ENCODE assay signal across 1 cellular context in genomic region chr22:32426881-32427280, GRCh38.
TF ChIP-seq lines count a peak whose summit lies in the region.

No MANE protein-coding gene starts in this region.

TF ChIP-seq in HepG2, 621 proteins besides CTCF, POLR2A, EP300 and RAD21:
- TF ChIP-seq MBNL3 (CRISPR knock-in tag; conservative IDR thresholded peaks at IDR 0.05) = no peak
- TF ChIP-seq KDM2A (CRISPR knock-in tag; IDR thresholded peaks at IDR 0.05; ENCODE audit: borderline replicate concordance, low read depth) = no peak
- no peak for TF ChIP-seq ZFX (CRISPR knock-in tag; IDR thresholded peaks at IDR 0.05; ENCODE audit: low read depth)
- no peak for TF ChIP-seq CBX2 (IDR thresholded peaks at IDR 0.05; ENCODE audit: low read depth, low read length)
- TF ChIP-seq CBX2 (CRISPR knock-in tag; IDR thresholded peaks at IDR 0.05; ENCODE audit: low read depth) = no peak
- no peak for TF ChIP-seq ZNF362 (CRISPR knock-in tag; IDR thresholded peaks at IDR 0.05; ENCODE audit: borderline replicate concordance)
- TF ChIP-seq ZKSCAN5 (CRISPR knock-in tag; IDR thresholded peaks at IDR 0.05) = no peak
- TF ChIP-seq TERF1 (CRISPR knock-in tag; IDR thresholded peaks at IDR 0.05) = no peak
- no peak for TF ChIP-seq SMARCE1 (IDR thresholded peaks at IDR 0.05; ENCODE audit: borderline replicate concordance)
- TF ChIP-seq TOE1 (CRISPR knock-in tag; IDR thresholded peaks at IDR 0.05) = no peak
- no peak for TF ChIP-seq ZKSCAN8 (CRISPR knock-in tag; IDR thresholded peaks at IDR 0.05; ENCODE audit: borderline replicate concordance)
- no peak for TF ChIP-seq ZBTB1 (CRISPR knock-in tag; IDR thresholded peaks at IDR 0.05; ENCODE audit: borderline replicate concordance)
- TF ChIP-seq KDM5B (CRISPR knock-in tag; IDR thresholded peaks at IDR 0.05; ENCODE audit: borderline replicate concordance) = no peak
- no peak for TF ChIP-seq ZNF24 (IDR thresholded peaks at IDR 0.05)
- no peak for TF ChIP-seq TAF1 (CRISPR knock-in tag; IDR thresholded peaks at IDR 0.05)
- TF ChIP-seq SYNCRIP (IDR thresholded peaks at IDR 0.05; ENCODE audit: insufficient read depth, low read depth, low read length) = no peak
- TF ChIP-seq, protein P1, sequence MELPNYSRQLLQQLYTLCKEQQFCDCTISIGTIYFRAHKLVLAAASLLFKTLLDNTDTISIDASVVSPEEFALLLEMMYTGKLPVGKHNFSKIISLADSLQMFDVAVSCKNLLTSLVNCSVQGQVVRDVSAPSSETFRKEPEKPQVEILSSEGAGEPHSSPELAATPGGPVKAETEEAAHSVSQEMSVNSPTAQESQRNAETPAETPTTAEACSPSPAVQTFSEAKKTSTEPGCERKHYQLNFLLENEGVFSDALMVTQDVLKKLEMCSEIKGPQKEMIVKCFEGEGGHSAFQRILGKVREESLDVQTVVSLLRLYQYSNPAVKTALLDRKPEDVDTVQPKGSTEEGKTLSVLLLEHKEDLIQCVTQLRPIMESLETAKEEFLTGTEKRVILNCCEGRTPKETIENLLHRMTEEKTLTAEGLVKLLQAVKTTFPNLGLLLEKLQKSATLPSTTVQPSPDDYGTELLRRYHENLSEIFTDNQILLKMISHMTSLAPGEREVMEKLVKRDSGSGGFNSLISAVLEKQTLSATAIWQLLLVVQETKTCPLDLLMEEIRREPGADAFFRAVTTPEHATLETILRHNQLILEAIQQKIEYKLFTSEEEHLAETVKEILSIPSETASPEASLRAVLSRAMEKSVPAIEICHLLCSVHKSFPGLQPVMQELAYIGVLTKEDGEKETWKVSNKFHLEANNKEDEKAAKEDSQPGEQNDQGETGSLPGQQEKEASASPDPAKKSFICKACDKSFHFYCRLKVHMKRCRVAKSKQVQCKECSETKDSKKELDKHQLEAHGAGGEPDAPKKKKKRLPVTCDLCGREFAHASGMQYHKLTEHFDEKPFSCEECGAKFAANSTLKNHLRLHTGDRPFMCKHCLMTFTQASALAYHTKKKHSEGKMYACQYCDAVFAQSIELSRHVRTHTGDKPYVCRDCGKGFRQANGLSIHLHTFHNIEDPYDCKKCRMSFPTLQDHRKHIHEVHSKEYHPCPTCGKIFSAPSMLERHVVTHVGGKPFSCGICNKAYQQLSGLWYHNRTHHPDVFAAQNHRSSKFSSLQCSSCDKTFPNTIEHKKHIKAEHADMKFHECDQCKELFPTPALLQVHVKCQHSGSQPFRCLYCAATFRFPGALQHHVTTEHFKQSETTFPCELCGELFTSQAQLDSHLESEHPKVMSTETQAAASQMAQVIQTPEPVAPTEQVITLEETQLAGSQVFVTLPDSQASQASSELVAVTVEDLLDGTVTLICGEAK (IDR thresholded peaks at IDR 0.05) = no peak
- TF ChIP-seq, protein P1 (CRISPR knock-in tag; IDR thresholded peaks at IDR 0.05) = no peak
- TF ChIP-seq ZNF446 (CRISPR knock-in tag; IDR thresholded peaks at IDR 0.05) = no peak
- no peak for TF ChIP-seq MAFG (CRISPR knock-in tag; IDR thresholded peaks at IDR 0.05)
- TF ChIP-seq TBX3 (IDR thresholded peaks at IDR 0.05; ENCODE audit: borderline replicate concordance) = no peak
